Comparison of ENCODE assay signal across 8 cellular contexts in the genomic region with DNA sequence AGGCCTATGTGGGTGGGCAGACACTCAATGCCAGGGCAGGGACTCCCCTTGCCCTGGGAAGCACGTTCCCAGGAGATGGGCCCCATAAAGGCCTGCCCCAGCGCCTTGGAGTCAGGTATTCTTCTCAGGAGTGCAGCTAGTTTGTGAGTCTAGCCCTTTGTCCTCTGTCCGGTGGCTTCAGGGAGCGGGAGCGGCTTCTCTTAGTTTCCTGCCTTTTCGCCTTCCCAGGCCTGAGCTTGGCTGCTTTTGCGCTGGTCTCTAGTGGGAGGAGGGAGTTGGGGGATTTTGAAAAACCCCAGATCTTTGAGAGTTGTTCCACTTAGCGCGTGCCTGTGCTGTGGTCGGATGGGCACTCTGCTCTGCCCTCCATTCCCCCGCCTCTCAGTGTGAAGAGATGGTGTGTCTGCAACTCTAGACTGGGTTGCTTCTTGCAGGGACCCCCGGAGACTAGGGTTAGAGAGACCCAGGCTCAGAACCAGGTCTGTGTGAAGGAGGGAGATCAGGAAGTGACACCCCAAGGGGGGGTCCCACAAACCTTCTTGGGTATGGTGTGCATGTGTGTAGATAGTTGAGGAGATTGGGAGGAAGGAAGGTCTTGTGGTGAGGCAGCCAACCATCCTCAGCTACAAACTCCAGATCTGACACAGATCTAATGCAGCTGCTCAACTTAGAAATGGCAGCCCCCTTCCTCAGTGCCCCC. TPM values are rescaled to one million over a fixed set of nuclear protein-coding genes. Genes with fewer than 3 reads are reported as not detected.
DNase-seq lines count a peak whose midpoint lies in the region; ATAC-seq and TF ChIP-seq lines count a peak whose summit lies in the region.

No MANE protein-coding gene starts in this region.

- WGBS in gastroesophageal sphincter (ENCODE audit: low coverage in 1 of 2), 2 donors, result no CpG with 5 or more reads among the region's 12 CpGs
- 28 to 41% (median 33%) methylated on average over 12 of the region's 12 CpGs for WGBS in psoas muscle, 3 donors

- no peak for TF ChIP-seq EP300 in gastroesophageal sphincter (IDR thresholded peaks at IDR 0.05)

- H3K27me3 ChIP-seq in cardiac muscle cell (no peaks in the 10 kb centered on the region), gastroesophageal sphincter (no peaks in the 10 kb centered on the region), psoas muscle (ENCODE audit: insufficient read depth in 3 of 3, low read length in 2 of 3) (no peaks in the 10 kb centered on the region)

- no peak for TF ChIP-seq POLR2A in gastroesophageal sphincter (IDR thresholded peaks at IDR 0.05)

- no peaks in the 10 kb centered on the region for H3K9me3 ChIP-seq in cardiac muscle cell (ENCODE audit: low read depth)
- H3K9me3 ChIP-seq in gastroesophageal sphincter, result no peaks in the 10 kb centered on the region
- no peaks in the 10 kb centered on the region for H3K9me3 ChIP-seq in psoas muscle

- H3K27ac ChIP-seq in cardiac muscle cell (peak overlapping the region; percentile 98), gastroesophageal sphincter (peak overlapping the region; percentile 81 to 99 (median 98)), psoas muscle (peak overlapping the region; percentile 86)

- intact Hi-C loops in Right ventricle myocardium inferior (cut with DNase I), result loop anchor here (2.0 to 10.0 kb wide), 2 partner anchors 34 to 276 kb away; no protein-coding TSS in a partner anchor
- intact Hi-C loops in psoas muscle (cut with DNase I), result no loop called here

- H3K4me3 ChIP-seq in cardiac muscle cell (peak overlapping the region; percentile 79), gastroesophageal sphincter (peak overlapping the region; percentile 95), psoas muscle (peak overlapping the region; percentile 75)

- TF ChIP-seq CTCF in cardiac muscle cell (IDR thresholded peaks at IDR 0.05; ENCODE audit: low read depth, low read length) (no peak), gastroesophageal sphincter (IDR thresholded peaks at IDR 0.05) (no peak), psoas muscle (IDR thresholded peaks at IDR 0.05) (no peak)

- peak; percentile 27 to 31 for DNase-seq in cardiac muscle cell (ENCODE audit: low read depth in 1 of 2, low spot score in 1 of 2)
- no peak for DNase-seq in Right ventricle myocardium inferior (ENCODE audit: missing footprints)
- peak; percentile 18 for DNase-seq in activated T-helper 1 cell treated with Interleukin-2 at 50 U/mL for 16 hours (ENCODE audit: low read depth)
- no peak for DNase-seq in psoas muscle
- no peak for DNase-seq in HT-29 (ENCODE audit: low spot score)
- no peak for DNase-seq in NCI-H524 (lab: John Stamatoyannopoulos, UW)

- H3K4me1 ChIP-seq in cardiac muscle cell (ENCODE audit: low read depth) (peaks cover 46% of the 10 kb centered on the region), gastroesophageal sphincter (peaks cover 0 to 73% (median 42%) of the 10 kb centered on the region in 3 donors), psoas muscle (peaks cover 62% of the 10 kb centered on the region)

- ATAC-seq in Right ventricle myocardium inferior (no peak), gastroesophageal sphincter (no peak), psoas muscle (no peak), HG03175 (IDR thresholded peaks at IDR 0.05; ENCODE audit: unreplicated experiment) (no peak)

- H3K36me3 ChIP-seq in cardiac muscle cell (no peaks in the 10 kb centered on the region), gastroesophageal sphincter (no peaks in the 10 kb centered on the region), psoas muscle (ENCODE audit: insufficient read depth in 1 of 2, low read depth in 1 of 2) (no peaks in the 10 kb centered on the region)

RNA-seq across cellular contexts. Expression of a gene that starts 1.3 kb away (rescaled TPM):
- total RNA-seq in cardiac muscle cell, result 67.4 and 87.6 TPM in 2 replicates
- polyA plus RNA-seq in cardiac muscle cell, result 43.7 and 48.8 TPM in 2 replicates
- 43.4 TPM for total RNA-seq in Right ventricle myocardium inferior
- 100 to 1,000 TPM in 2 of 4 donors, 10 to 100 TPM in 2; 42.3 to 173 (median 94.7) TPM for total RNA-seq in gastroesophageal sphincter
- total RNA-seq in psoas muscle, result 10 to 100 TPM; 21.7 to 43.1 (median 28.0) TPM
- polyA plus RNA-seq in psoas muscle, result 10 to 100 TPM; 16.0 to 26.0 (median 19.7) TPM
- 22.3 and 63.2 TPM in 2 replicates for total RNA-seq in HT-29 (2014; rRNA removed; shearing (Covaris generic))

Comparison
In these comparisons a context has a peak if more than half of its experiments do, and no peak if none do; other contexts are left out.
1. DNase-seq: peak in cardiac muscle cell (2 of 2) and activated T-helper 1 cell treated with Interleukin-2 at 50 U/mL for 16 hours (single experiment); none in Right ventricle myocardium inferior (single experiment), psoas muscle (0 of 2), HT-29 (single experiment) and NCI-H524 (0 of 2).
2. Peak in every context shown above with its lines, with median percentiles within 50 percentile points of each other: H3K27ac ChIP-seq and H3K4me3 ChIP-seq.